8 cellular contexts compared by ENCODE assay signal in the genomic region with DNA sequence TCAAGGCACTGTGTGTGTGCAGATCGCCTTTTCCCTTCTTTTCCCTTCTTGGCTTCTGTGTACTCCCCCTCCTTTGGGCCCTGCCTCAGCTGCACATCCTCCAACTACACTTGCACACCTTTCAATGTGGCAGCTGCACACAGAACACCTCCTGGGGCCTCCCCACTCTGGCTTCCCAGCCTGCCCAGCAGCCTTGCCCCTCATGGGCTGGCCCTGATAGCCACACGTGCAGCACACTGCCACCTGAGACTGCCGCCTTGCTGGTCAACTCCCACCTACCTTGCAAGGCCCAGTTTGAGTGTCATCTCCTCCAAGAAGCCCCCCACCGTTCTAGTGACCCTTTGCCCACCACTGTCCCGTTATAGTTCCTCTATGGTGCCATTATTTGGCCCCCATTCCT.
A peak's percentile ranks its signal among the peaks of the same experiment; 100 is the strongest.
DNase-seq lines count a peak whose midpoint lies in the region; ATAC-seq and TF ChIP-seq lines count a peak whose summit lies in the region.
"Had no signal": no experiment of that assay in that cellular context is flagged by ENCODE, and none has a peak within 500 bp of the region (broad histone marks: within the 10 kb centered on the region; RNA-seq: fewer than 3 reads in every experiment).

No MANE protein-coding gene starts in this region.

- H3K56ac ChIP-seq in IMR-90 (ENCODE audit: extremely low read depth, insufficient read depth, low read length), result no peak overlapping the region; the same call in 1 of the 2 replicates

- intact Hi-C loops in IMR-90 (cut with micrococcal nuclease) (loop anchor here (5.0 kb wide), 1 partner anchor 78 kb away; no protein-coding TSS in a partner anchor), lower lobe of right lung (cut with DNase I) (no loop called here)

- DNase-seq in IMR-90, result no peak
- DNase-seq in lower lobe of right lung, result no peak
- peak in 1 of 2 donors; percentile 68 for DNase-seq in suprapubic skin (ENCODE audit: low spot score in 2 of 2)
- no peak for DNase-seq in cerebellar cortex (ENCODE audit: low spot score)
- DNase-seq in NCI-H2196 treated with DMSO at 0.1 percent for 48 hours (lab: John Stamatoyannopoulos, UW; ENCODE audit: unreplicated experiment), result no peak
- no peak for DNase-seq in nucleus accumbens (lab: John Stamatoyannopoulos, UW)
- DNase-seq: activated CD4-positive, alpha-beta T cell treated with anti-CD3 and anti-CD28 coated beads, Interleukin-2, amount 10 ng/mL, durations not matched to agents 7 days and 5 days had no signal

- peak overlapping the region; percentile 94 for H3K4ac ChIP-seq in IMR-90 (ENCODE audit: low read depth, low read length)

- peak overlapping the region; percentile 89 for H4K5ac ChIP-seq in IMR-90 (ENCODE audit: low read depth, low read length)

- H3K9me3 ChIP-seq in IMR-90 (ENCODE audit: control insufficient read depth, insufficient read depth, low read length), result no peaks in the 10 kb centered on the region
- H3K9me3 ChIP-seq in lower lobe of right lung, result no peaks in the 10 kb centered on the region
- no peaks in the 10 kb centered on the region for H3K9me3 ChIP-seq in suprapubic skin

- peak overlapping the region; percentile 77 for H2AK9ac ChIP-seq in IMR-90 (replicated peaks; ENCODE audit: low read depth, low read length, poor library complexity)

- peaks cover 53% of the 10 kb centered on the region for H3K4me1 ChIP-seq in IMR-90 (ENCODE audit: control insufficient read depth, insufficient read depth, low read length)
- peaks cover 100% of the 10 kb centered on the region for H3K4me1 ChIP-seq in lower lobe of right lung
- peaks cover 98% of the 10 kb centered on the region for H3K4me1 ChIP-seq in suprapubic skin

- H3K23ac ChIP-seq in IMR-90 (ENCODE audit: low read depth, low read length), result peak overlapping the region; percentile 71; the same call in 1 of the 2 replicates

- WGBS in IMR-90 (ENCODE audit: extremely low coverage in 2 of 2, insufficient read length in 1 of 2), 2 experiments, result 86% methylated on average over 5 of the region's 5 CpGs; no CpG with 5 or more reads in 1 of the 2 experiments
- 77% methylated on average over 5 of the region's 5 CpGs for WGBS in suprapubic skin

- H3K27ac ChIP-seq in IMR-90 (ENCODE audit: insufficient read depth, low read length), result peak overlapping the region; percentile 78
- H3K27ac ChIP-seq in angular gyrus (ENCODE audit: low read depth, low read length), result peak overlapping the region; percentile 98
- peak overlapping the region; percentile 86 for H3K27ac ChIP-seq in lower lobe of right lung
- H3K27ac ChIP-seq in suprapubic skin, result peak overlapping the region; percentile 91

- peaks cover 65% of the 10 kb centered on the region for H3K9me1 ChIP-seq in IMR-90 (ENCODE audit: insufficient read depth, low read length)

- H3K36me3 ChIP-seq in IMR-90 (ENCODE audit: control insufficient read depth, insufficient read depth, low read length), result no peaks in the 10 kb centered on the region
- no peaks in the 10 kb centered on the region for H3K36me3 ChIP-seq in lower lobe of right lung
- no peaks in the 10 kb centered on the region for H3K36me3 ChIP-seq in suprapubic skin

- peak overlapping the region; percentile 95 for H3K14ac ChIP-seq in IMR-90 (replicated peaks; ENCODE audit: low read depth, low read length)

- H2AK5ac ChIP-seq in IMR-90 (ENCODE audit: low read depth, low read length), result peak overlapping the region; percentile 95

- H3K4me3 ChIP-seq in IMR-90 (ENCODE audit: insufficient read depth, low read depth, low read length) (no peak overlapping the region), lower lobe of right lung (no peak overlapping the region), suprapubic skin (no peak overlapping the region)

- H3K18ac ChIP-seq in IMR-90 (ENCODE audit: low read depth, low read length), result peak overlapping the region; percentile 90

- no peak for ATAC-seq in IMR-90 (ENCODE audit: low read depth)
- ATAC-seq in lower lobe of right lung, result no peak

- no peak for TF ChIP-seq EP300 in suprapubic skin (IDR thresholded peaks at IDR 0.05)

- H2BK120ac ChIP-seq in IMR-90 (ENCODE audit: low read depth, low read length), result peak overlapping the region; percentile 91

- H3K4me2 ChIP-seq in IMR-90 (ENCODE audit: low read depth, low read length), result peak overlapping the region; percentile 54

- peaks cover 63% of the 10 kb centered on the region for H4K20me1 ChIP-seq in IMR-90 (ENCODE audit: insufficient read depth, low read length)

- TF ChIP-seq CTCF in IMR-90 (conservative IDR thresholded peaks at IDR 0.05; ENCODE audit: low read depth, low read length) (no peak), lower lobe of right lung (IDR thresholded peaks at IDR 0.05) (no peak), suprapubic skin (IDR thresholded peaks at IDR 0.05) (no peak)

- H4K8ac ChIP-seq in IMR-90 (ENCODE audit: low read depth in 2 of 2, low read length in 2 of 2), result peak overlapping the region; percentile 61 to 67

- peaks cover 45 to 90% of the 10 kb centered on the region in 2 experiments for H3K79me1 ChIP-seq in IMR-90 (ENCODE audit: low read depth in 1 of 2, low read length in 2 of 2)

- peak overlapping the region; percentile 81 for H4K91ac ChIP-seq in IMR-90 (ENCODE audit: insufficient read depth, low read depth, low read length)

- POLR2A ChIA-PET in IMR-90 (lab: Charles Lee; ENCODE audit: unreplicated experiment), result interaction anchor here (0.6 to 0.9 kb wide), 2 partner anchors 36 to 320 kb away, joined by 3 to 7 read pairs; a partner anchor contains a TSS

- H2BK5ac ChIP-seq in IMR-90 (ENCODE audit: low read depth, low read length, poor library complexity, severe bottlenecking), result peak overlapping the region; percentile 71

- dilution Hi-C loops in IMR-90 (cut with HindIII; ENCODE audit: low sequenced_read_pairs, unreplicated experiment), result no loop called here

- peak overlapping the region; percentile 72; the same call in 2 of the 3 replicates for H2BK15ac ChIP-seq in IMR-90 (ENCODE audit: low read depth, low read length)

- no peaks in the 10 kb centered on the region for H3K27me3 ChIP-seq in IMR-90 (ENCODE audit: control insufficient read depth, insufficient read depth, low read length)
- no peaks in the 10 kb centered on the region for H3K27me3 ChIP-seq in lower lobe of right lung (ENCODE audit: low read depth)
- no peaks in the 10 kb centered on the region for H3K27me3 ChIP-seq in suprapubic skin

- no peak for TF ChIP-seq RAD21 in IMR-90 (IDR thresholded peaks at IDR 0.05; ENCODE audit: low read length)

- CTCF ChIA-PET in IMR-90 (lab: Yijun Ruan, JAX), result no interaction called here

- peak overlapping the region; percentile 47; the same call in 1 of the 2 replicates for H3K9ac ChIP-seq in IMR-90 (ENCODE audit: low read depth, low read length)

- H2BK20ac ChIP-seq in IMR-90 (ENCODE audit: low read depth, low read length), result peak overlapping the region; percentile 93

- no TSS peak for BruUV-seq in IMR-90 (replicated peaks; lab: Mats Ljungman, UMichigan)

- no peak overlapping the region for H2AFZ ChIP-seq in IMR-90 (replicated peaks; ENCODE audit: low read length, poor library complexity)

- in situ Hi-C loops in IMR-90 (cut with MboI; ENCODE audit: low sequenced_read_pairs), result no loop called here

- TF ChIP-seq POLR2A in IMR-90 (IDR thresholded peaks at IDR 0.05; ENCODE audit: low read depth, low read length) (no peak), suprapubic skin (IDR thresholded peaks at IDR 0.05) (no peak)

TF ChIP-seq in IMR-90, 13 proteins besides CTCF, POLR2A, EP300 and RAD21:
- TF ChIP-seq RCOR1 (IDR thresholded peaks at IDR 0.05; ENCODE audit: insufficient replicate concordance, low read length) (no peak), RFX5 (IDR thresholded peaks at IDR 0.05; ENCODE audit: low read depth, low read length) (no peak), CHD1 (IDR thresholded peaks at IDR 0.05; ENCODE audit: low read depth, low read length) (no peak), MXI1 (IDR thresholded peaks at IDR 0.05; ENCODE audit: borderline replicate concordance, low read depth, low read length) (no peak), CEBPB (IDR thresholded peaks at IDR 0.05; ENCODE audit: low read depth, low read length) (no peak), MAZ (IDR thresholded peaks at IDR 0.05; ENCODE audit: borderline replicate concordance, low read depth, low read length) (no peak), NFE2L2 (IDR thresholded peaks at IDR 0.05; ENCODE audit: low read depth, low read length) (no peak), BHLHE40 (IDR thresholded peaks at IDR 0.05; ENCODE audit: low read depth, low read length) (no peak), SMC3 (IDR thresholded peaks at IDR 0.05; ENCODE audit: low read depth, low read length) (no peak), MAFK (IDR thresholded peaks at IDR 0.05; ENCODE audit: low read depth, low read length) (no peak), FOS (IDR thresholded peaks at IDR 0.05; ENCODE audit: low read depth, low read length) (no peak)
- TF ChIP-seq, protein P1, sequence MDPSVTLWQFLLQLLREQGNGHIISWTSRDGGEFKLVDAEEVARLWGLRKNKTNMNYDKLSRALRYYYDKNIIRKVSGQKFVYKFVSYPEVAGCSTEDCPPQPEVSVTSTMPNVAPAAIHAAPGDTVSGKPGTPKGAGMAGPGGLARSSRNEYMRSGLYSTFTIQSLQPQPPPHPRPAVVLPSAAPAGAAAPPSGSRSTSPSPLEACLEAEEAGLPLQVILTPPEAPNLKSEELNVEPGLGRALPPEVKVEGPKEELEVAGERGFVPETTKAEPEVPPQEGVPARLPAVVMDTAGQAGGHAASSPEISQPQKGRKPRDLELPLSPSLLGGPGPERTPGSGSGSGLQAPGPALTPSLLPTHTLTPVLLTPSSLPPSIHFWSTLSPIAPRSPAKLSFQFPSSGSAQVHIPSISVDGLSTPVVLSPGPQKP (IDR thresholded peaks at IDR 0.05; ENCODE audit: borderline replicate concordance, low read depth, low read length), result no peak
- TF ChIP-seq, protein P2, sequence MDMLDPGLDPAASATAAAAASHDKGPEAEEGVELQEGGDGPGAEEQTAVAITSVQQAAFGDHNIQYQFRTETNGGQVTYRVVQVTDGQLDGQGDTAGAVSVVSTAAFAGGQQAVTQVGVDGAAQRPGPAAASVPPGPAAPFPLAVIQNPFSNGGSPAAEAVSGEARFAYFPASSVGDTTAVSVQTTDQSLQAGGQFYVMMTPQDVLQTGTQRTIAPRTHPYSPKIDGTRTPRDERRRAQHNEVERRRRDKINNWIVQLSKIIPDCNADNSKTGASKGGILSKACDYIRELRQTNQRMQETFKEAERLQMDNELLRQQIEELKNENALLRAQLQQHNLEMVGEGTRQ (IDR thresholded peaks at IDR 0.05; ENCODE audit: low read depth, low read length), result no peak
TF ChIP-seq in IMR-90: peak in this region for 0.
